In the genomic region with DNA sequence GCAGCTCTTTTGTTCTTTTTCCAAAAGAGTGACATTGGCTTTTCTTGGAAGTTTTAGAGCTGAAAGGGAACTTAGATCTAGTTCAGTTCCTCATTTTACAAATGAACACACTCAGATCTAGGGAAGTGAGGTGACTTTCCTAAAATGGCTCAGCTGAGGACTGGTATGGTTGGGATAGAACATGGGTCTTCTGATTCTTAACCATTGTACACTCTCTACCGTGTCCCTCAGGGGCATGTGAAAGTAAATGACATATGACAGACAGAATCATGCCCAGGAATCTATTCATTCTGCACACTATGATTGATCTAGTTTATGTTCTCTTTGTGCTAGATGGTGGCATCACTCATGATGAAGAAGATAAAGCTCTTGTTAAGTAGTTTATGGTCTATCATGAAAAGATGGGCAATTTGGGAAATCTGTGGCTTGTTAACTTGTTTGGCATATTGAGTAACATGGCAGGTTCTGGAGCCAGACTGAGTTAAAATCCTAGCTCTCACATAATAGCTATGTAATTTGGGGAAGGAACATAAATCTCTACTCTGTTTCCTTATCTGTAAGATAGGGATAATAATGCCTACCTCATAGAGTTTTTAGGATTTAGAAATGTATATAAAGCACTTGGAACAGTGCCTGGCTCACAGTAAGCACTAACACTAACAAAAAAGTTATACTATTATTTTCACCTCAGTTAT, we compare ENCODE assay signal across 14 cellular contexts. TPM values are rescaled to one million over a fixed set of nuclear protein-coding genes. Genes with fewer than 3 reads are reported as not detected.
DNase-seq lines count a peak whose midpoint lies in the region; ATAC-seq and TF ChIP-seq lines count a peak whose summit lies in the region.
"Had no signal": no experiment of that assay in that cellular context is flagged by ENCODE, and none has a peak within 500 bp of the region (broad histone marks: within the 10 kb centered on the region; RNA-seq: fewer than 3 reads in every experiment).

No MANE protein-coding gene starts in this region.

- H3K27ac ChIP-seq in CD8-positive, alpha-beta T cell (ENCODE audit: low read depth, low read length) = no peak overlapping the region
- H3K27ac ChIP-seq: KMS-11 had no signal

- peak overlapping the region; percentile 37 for H3K27ac Mint-ChIP-seq in CD8-positive, alpha-beta T cell

- H3K27me3 Mint-ChIP-seq in CD8-positive, alpha-beta T cell (ENCODE audit: low read depth) = no peaks in the 10 kb centered on the region

- peaks cover under 1% of the 10 kb centered on the region for H3K36me3 Mint-ChIP-seq in CD8-positive, alpha-beta T cell

- H3K36me3 ChIP-seq in CD8-positive, alpha-beta T cell (ENCODE audit: insufficient read depth, low read length) = no peaks in the 10 kb centered on the region
- H3K36me3 ChIP-seq in mucosa of descending colon (ENCODE audit: low read depth) = no peaks in the 10 kb centered on the region

- H3K9me3 Mint-ChIP-seq in CD8-positive, alpha-beta T cell = no peaks in the 10 kb centered on the region

- no peak overlapping the region for H3K4me3 Mint-ChIP-seq in CD8-positive, alpha-beta T cell

- intact Hi-C loops in CD8-positive, alpha-beta T cell (cut with DNase I, micrococcal nuclease) = no loop called here
- intact Hi-C loops in mucosa of descending colon (cut with DNase I, micrococcal nuclease) = no loop called here

- CTCF ChIA-PET in CD8-positive, alpha-beta T cell (lab: Charles Lee) = no interaction called here
- CTCF ChIA-PET in HEK293T (lab: Yijun Ruan, JAX) = interaction anchor here (0.5 to 1.5 kb wide), 3 partner anchors 8 to 640 kb away, joined by 3 read pairs; no protein-coding TSS in a partner anchor

- H3K27me3 ChIP-seq in CD8-positive, alpha-beta T cell (ENCODE audit: insufficient read depth, low read length) = no peaks in the 10 kb centered on the region
- H3K27me3 ChIP-seq: dorsolateral prefrontal cortex had no signal

- DNase-seq in CD8-positive, alpha-beta T cell = no peak
- DNase-seq in HEK293T (ENCODE audit: extremely low spot score) (no peak), SKM-1 treated with dmso at 0.1 percent for 144 hours (lab: John Stamatoyannopoulos, UW; ENCODE audit: unreplicated experiment) (peak; percentile 38), mucosa of descending colon (no peak), NCI-H2107 (lab: John Stamatoyannopoulos, UW) (no peak), NCI-H82 (lab: John Stamatoyannopoulos, UW) (no peak), RPMI8226 (no peak)
- DNase-seq: activated CD8-positive, alpha-beta memory T cell treated with anti-CD3 and anti-CD28 coated beads, Interleukin-2, amount 50 U/mL, for 4 hours; C1 segment of cervical spinal cord; dorsolateral prefrontal cortex; foreskin fibroblast; right cardiac atrium had no signal

- H3K4me1 ChIP-seq in CD8-positive, alpha-beta T cell (ENCODE audit: insufficient read depth, low read length) = peaks cover 7% of the 10 kb centered on the region
- no peaks in the 10 kb centered on the region for H3K4me1 ChIP-seq in mucosa of descending colon (ENCODE audit: low read depth)

- H3K4me1 Mint-ChIP-seq in CD8-positive, alpha-beta T cell (ENCODE audit: low read depth) = peaks cover 52% of the 10 kb centered on the region

- no peak overlapping the region for H3K4me3 ChIP-seq in CD8-positive, alpha-beta T cell (ENCODE audit: low read depth, low read length)
- no peak overlapping the region for H3K4me3 ChIP-seq in mucosa of descending colon
- H3K4me3 ChIP-seq: dorsolateral prefrontal cortex had no signal

- POLR2A ChIA-PET in CD8-positive, alpha-beta T cell (lab: Charles Lee) = interaction anchor here (0.5 kb wide), 1 partner anchor 116 kb away, joined by 4 read pairs; no protein-coding TSS in a partner anchor
- POLR2A ChIA-PET in HEK293T (lab: Yijun Ruan, JAX) = interaction anchor here (2.7 kb wide), 1 partner anchor 81 kb away, joined by 18 read pairs; the partner anchor contains the start of genes NKIRAS1 and RPL15

- no peak for TF ChIP-seq CTCF in CD8-positive, alpha-beta T cell (IDR thresholded peaks at IDR 0.05)
- TF ChIP-seq CTCF in mucosa of descending colon (IDR thresholded peaks at IDR 0.05) = no peak

- no peaks in the 10 kb centered on the region for H3K9me3 ChIP-seq in CD8-positive, alpha-beta T cell (ENCODE audit: low read length)
- no peaks in the 10 kb centered on the region for H3K9me3 ChIP-seq in mucosa of descending colon

- no peak for ATAC-seq in CD8-positive, alpha-beta T cell
- ATAC-seq in mucosa of descending colon (peak; percentile 20), GM21528 (IDR thresholded peaks at IDR 0.05; ENCODE audit: low FRiP score, unreplicated experiment) (no peak)

TF ChIP-seq in HEK293T, 16 proteins besides CTCF, POLR2A, EP300 and RAD21:
- TF ChIP-seq CTBP1 (IDR thresholded peaks at IDR 0.05; ENCODE audit: borderline replicate concordance) (peak; percentile 36; the same call in 1 of the 2 replicates), NFRKB (IDR thresholded peaks at IDR 0.05) (no peak)
- TF ChIP-seq, protein P1, sequence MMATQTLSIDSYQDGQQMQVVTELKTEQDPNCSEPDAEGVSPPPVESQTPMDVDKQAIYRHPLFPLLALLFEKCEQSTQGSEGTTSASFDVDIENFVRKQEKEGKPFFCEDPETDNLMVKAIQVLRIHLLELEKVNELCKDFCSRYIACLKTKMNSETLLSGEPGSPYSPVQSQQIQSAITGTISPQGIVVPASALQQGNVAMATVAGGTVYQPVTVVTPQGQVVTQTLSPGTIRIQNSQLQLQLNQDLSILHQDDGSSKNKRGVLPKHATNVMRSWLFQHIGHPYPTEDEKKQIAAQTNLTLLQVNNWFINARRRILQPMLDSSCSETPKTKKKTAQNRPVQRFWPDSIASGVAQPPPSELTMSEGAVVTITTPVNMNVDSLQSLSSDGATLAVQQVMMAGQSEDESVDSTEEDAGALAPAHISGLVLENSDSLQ (IDR thresholded peaks at IDR 0.05) = peak; percentile 87

RNA-seq across cellular contexts. Expression of gene UBE2E1, which starts 30.9 kb away (rescaled TPM):
- total RNA-seq in CD8-positive, alpha-beta T cell = 10 to 100 TPM; 39.8 to 40.6 TPM
- total RNA-seq in mucosa of descending colon = 100 to 1,000 TPM in 1 of 3 donors, 10 to 100 TPM in 2; 84.7 to 111 (median 86.8) TPM
